Comparison of ENCODE assay signal across 9 cellular contexts in genomic region chr1:201149400-201149799, GRCh38. TPM values are rescaled to one million over a fixed set of nuclear protein-coding genes. Genes with fewer than 3 reads are reported as not detected.
DNase-seq lines count a peak whose midpoint lies in the region; ATAC-seq and TF ChIP-seq lines count a peak whose summit lies in the region.
"Had no signal": no experiment of that assay in that cellular context is flagged by ENCODE, and none has a peak within 500 bp of the region (broad histone marks: within the 10 kb centered on the region; RNA-seq: fewer than 3 reads in every experiment).

No MANE protein-coding gene starts in this region.

- H3K27ac Mint-ChIP-seq in activated CD4-positive, alpha-beta T cell treated with anti-CD3 and anti-CD28 coated beads for 36 hours, result no peak overlapping the region

- CTCF ChIA-PET in activated CD4-positive, alpha-beta T cell treated with anti-CD3 and anti-CD28 coated beads for 36 hours (lab: Charles Lee), result interaction anchor here (0.6 to 1.9 kb wide), 8 partner anchors 9 to 672 kb away, joined by 3 to 8 read pairs (median 4); no protein-coding TSS in a partner anchor

- ATAC-seq in activated CD4-positive, alpha-beta T cell treated with anti-CD3 and anti-CD28 coated beads for 36 hours, result no peak
- ATAC-seq in GM18505 (IDR thresholded peaks at IDR 0.05; ENCODE audit: unreplicated experiment), result no peak
- no peak for ATAC-seq in HG02840 (IDR thresholded peaks at IDR 0.05; ENCODE audit: low FRiP score, unreplicated experiment)

- no peak overlapping the region for H3K4me3 Mint-ChIP-seq in activated CD4-positive, alpha-beta T cell treated with anti-CD3 and anti-CD28 coated beads for 36 hours

- H3K36me3 Mint-ChIP-seq in activated CD4-positive, alpha-beta T cell treated with anti-CD3 and anti-CD28 coated beads for 36 hours (ENCODE audit: low read depth), result peaks cover 8% of the 10 kb centered on the region

- TF ChIP-seq POLR2A in GM18505 (IDR thresholded peaks at IDR 0.05; ENCODE audit: borderline replicate concordance, extremely low read depth, insufficient read depth, insufficient read length), result no peak

- peak; percentile 15 for DNase-seq in activated CD4-positive, alpha-beta T cell treated with anti-CD3 and anti-CD28 coated beads for 36 hours
- DNase-seq in activated CD4-positive, alpha-beta T cell treated with anti-CD3 and anti-CD28 coated beads for 1 hour, result no peak
- peak; percentile 68 for DNase-seq in NAMALWA (ENCODE audit: low spot score)
- peak; percentile 29 for DNase-seq in astrocyte of the hippocampus (ENCODE audit: low read depth, low spot score)
- DNase-seq in midbrain (lab: John Stamatoyannopoulos, UW), result peak; percentile 4
- no peak for DNase-seq in NOMO-1 treated with dmso at 0.1 percent for 144 hours (lab: John Stamatoyannopoulos, UW; ENCODE audit: unreplicated experiment)

- intact Hi-C loops in activated CD4-positive, alpha-beta T cell treated with anti-CD3 and anti-CD28 coated beads for 36 hours (cut with DNase I, micrococcal nuclease), result loop anchor here (1.0 kb wide), 1 partner anchor 74 kb away; no protein-coding TSS in a partner anchor

- peaks cover 14% of the 10 kb centered on the region for H3K4me1 Mint-ChIP-seq in activated CD4-positive, alpha-beta T cell treated with anti-CD3 and anti-CD28 coated beads for 36 hours

- no peaks in the 10 kb centered on the region for H3K27me3 Mint-ChIP-seq in activated CD4-positive, alpha-beta T cell treated with anti-CD3 and anti-CD28 coated beads for 36 hours

- no peaks in the 10 kb centered on the region for H3K9me3 Mint-ChIP-seq in activated CD4-positive, alpha-beta T cell treated with anti-CD3 and anti-CD28 coated beads for 36 hours (ENCODE audit: low read depth)

- POLR2A ChIA-PET in activated CD4-positive, alpha-beta T cell treated with anti-CD3 and anti-CD28 coated beads for 36 hours (lab: Charles Lee), result no interaction called here

RNA-seq across cellular contexts. Expression of gene TMEM9, which starts 4.9 kb away (rescaled TPM):
- total RNA-seq in activated CD4-positive, alpha-beta T cell treated with anti-CD3 and anti-CD28 coated beads for 36 hours, result 10 to 100 TPM; 15.7 to 27.2 TPM

RNA-seq across cellular contexts. Expression of gene ASCL5, which starts 22.4 kb away (rescaled TPM):
- total RNA-seq in activated CD4-positive, alpha-beta T cell treated with anti-CD3 and anti-CD28 coated beads for 36 hours, result under 1 TPM in 1 of 2 experiments, not detected in 1; 0.09 TPM
- total RNA-seq: skeletal muscle tissue had no signal

RNA-seq across cellular contexts. Expression of gene CACNA1S, which starts 37.2 kb away (rescaled TPM):
- not detected for total RNA-seq in activated CD4-positive, alpha-beta T cell treated with anti-CD3 and anti-CD28 coated beads for 36 hours

RNA-seq across cellular contexts. Expression of gene IGFN1, which starts 41.2 kb away (rescaled TPM):
- total RNA-seq in activated CD4-positive, alpha-beta T cell treated with anti-CD3 and anti-CD28 coated beads for 36 hours, result not detected

Comparison
In these comparisons a context has a peak if more than half of its experiments do, and no peak if none do; other contexts are left out.
1. DNase-seq: peak in activated CD4-positive, alpha-beta T cell treated with anti-CD3 and anti-CD28 coated beads for 36 hours (single experiment), NAMALWA (single experiment), astrocyte of the hippocampus (single experiment) and midbrain (single experiment); none in activated CD4-positive, alpha-beta T cell treated with anti-CD3 and anti-CD28 coated beads for 1 hour (single experiment) and NOMO-1 treated with dmso at 0.1 percent for 144 hours (single experiment).